In genomic region chr4:25818293-25819240, GRCh38 we compare ENCODE assay signal across 13 cellular contexts. TPM values are rescaled to one million over a fixed set of nuclear protein-coding genes. Genes with fewer than 3 reads are reported as not detected.
DNase-seq lines count a peak whose midpoint lies in the region; ATAC-seq and TF ChIP-seq lines count a peak whose summit lies in the region.
"Had no signal": no experiment of that assay in that cellular context is flagged by ENCODE, and none has a peak within 500 bp of the region (broad histone marks: within the 10 kb centered on the region; RNA-seq: fewer than 3 reads in every experiment).

No MANE protein-coding gene starts in this region.

- H2AFZ ChIP-seq in PC-3 (ENCODE audit: low read length): no peak overlapping the region

- intact Hi-C loops in PC-3 (cut with micrococcal nuclease): no loop called here

- peaks cover 47% of the 10 kb centered on the region for H3K4me1 ChIP-seq in PC-3 (ENCODE audit: insufficient read depth, low read length)
- H3K4me1 ChIP-seq: right lobe of liver had no signal

- peaks cover 56% of the 10 kb centered on the region for H3K36me3 Mint-ChIP-seq in endothelial cell (ENCODE audit: low read depth, unreplicated experiment)
- peaks cover 45% of the 10 kb centered on the region for H3K36me3 Mint-ChIP-seq in activated CD8-positive, alpha-beta memory T cell treated with anti-CD3 and anti-CD28 coated beads, Interleukin-2, amount 10 ng/mL, durations not matched to agents 7 days and 5 days

- H3K4me3 Mint-ChIP-seq in stimulated activated naive CD8-positive, alpha-beta T cell treated with anti-CD3 and anti-CD28 coated beads, Interleukin-15, amount 100 ng/mL, for 72 hours: no peak overlapping the region
- peak overlapping the region; percentile 19 for H3K4me3 Mint-ChIP-seq in endothelial cell (ENCODE audit: unreplicated experiment)
- H3K4me3 Mint-ChIP-seq in activated CD8-positive, alpha-beta memory T cell treated with anti-CD3 and anti-CD28 coated beads, Interleukin-2, amount 10 ng/mL, durations not matched to agents 7 days and 5 days: no peak overlapping the region
- H3K4me3 Mint-ChIP-seq: activated CD8-positive, alpha-beta T cell treated with anti-CD3 and anti-CD28 coated beads for 36 hours; stimulated activated memory B cell treated with anti-CD40 and anti-IgM and Interleukin-4, amounts not matched to agents 10 μg/mL and 1 μg/mL and 100 μg/mL, for 72 hours had no signal

- POLR2A ChIA-PET in PC-3 (lab: Charles Lee; ENCODE audit: unreplicated experiment): no interaction called here
- POLR2A ChIA-PET in HEK293T (lab: Yijun Ruan, JAX): no interaction called here

- H3K4me2 ChIP-seq in PC-3 (ENCODE audit: low read length): peak overlapping the region; percentile 47

- no peak overlapping the region for H3K4me3 ChIP-seq in PC-3 (ENCODE audit: low read length)
- H3K4me3 ChIP-seq: right lobe of liver had no signal

- no peaks in the 10 kb centered on the region for H3K27me3 Mint-ChIP-seq in stimulated activated naive CD8-positive, alpha-beta T cell treated with anti-CD3 and anti-CD28 coated beads, Interleukin-15, amount 100 ng/mL, for 72 hours
- peaks cover 6% of the 10 kb centered on the region for H3K27me3 Mint-ChIP-seq in endothelial cell (ENCODE audit: unreplicated experiment)
- H3K27me3 Mint-ChIP-seq in activated CD8-positive, alpha-beta memory T cell treated with anti-CD3 and anti-CD28 coated beads, Interleukin-2, amount 10 ng/mL, durations not matched to agents 7 days and 5 days: no peaks in the 10 kb centered on the region
- H3K27me3 Mint-ChIP-seq: activated CD8-positive, alpha-beta T cell treated with anti-CD3 and anti-CD28 coated beads for 36 hours; stimulated activated memory B cell treated with anti-CD40 and anti-IgM and Interleukin-4, amounts not matched to agents 10 μg/mL and 1 μg/mL and 100 μg/mL, for 72 hours had no signal

- H3K9ac ChIP-seq in PC-3 (ENCODE audit: low read length): no peak overlapping the region

- no peaks in the 10 kb centered on the region for H3K79me2 ChIP-seq in PC-3 (ENCODE audit: low read length)

- no peaks in the 10 kb centered on the region for H3K9me3 Mint-ChIP-seq in stimulated activated naive CD8-positive, alpha-beta T cell treated with anti-CD3 and anti-CD28 coated beads, Interleukin-15, amount 100 ng/mL, for 72 hours
- no peaks in the 10 kb centered on the region for H3K9me3 Mint-ChIP-seq in endothelial cell (ENCODE audit: unreplicated experiment)
- no peaks in the 10 kb centered on the region for H3K9me3 Mint-ChIP-seq in activated CD8-positive, alpha-beta memory T cell treated with anti-CD3 and anti-CD28 coated beads, Interleukin-2, amount 10 ng/mL, durations not matched to agents 7 days and 5 days (ENCODE audit: low read depth)
- H3K9me3 Mint-ChIP-seq: activated CD8-positive, alpha-beta T cell treated with anti-CD3 and anti-CD28 coated beads for 36 hours; stimulated activated memory B cell treated with anti-CD40 and anti-IgM and Interleukin-4, amounts not matched to agents 10 μg/mL and 1 μg/mL and 100 μg/mL, for 72 hours had no signal

- TF ChIP-seq CTCF in PC-3 (conservative IDR thresholded peaks at IDR 0.05; ENCODE audit: low read depth, low read length) (no peak), endothelial cell (IDR thresholded peaks at IDR 0.05; ENCODE audit: unreplicated experiment) (no peak)

- no peaks in the 10 kb centered on the region for H3K9me3 ChIP-seq in PC-3 (ENCODE audit: low read length)
- H3K9me3 ChIP-seq: neutrophil, right lobe of liver had no signal

- CTCF ChIA-PET in PC-3 (lab: Charles Lee): no interaction called here
- CTCF ChIA-PET in HEK293T (lab: Yijun Ruan, JAX): no interaction called here
- CTCF ChIA-PET in activated CD8-positive, alpha-beta memory T cell treated with anti-CD3 and anti-CD28 coated beads, Interleukin-2, amount 10 ng/mL, durations not matched to agents 7 days and 5 days (lab: Charles Lee): no interaction called here

- peaks cover 12% of the 10 kb centered on the region for H3F3A ChIP-seq in PC-3 (ENCODE audit: low read length, unreplicated experiment)

- H3K9me2 ChIP-seq in PC-3 (replicated peaks; ENCODE audit: low read length): no peaks in the 10 kb centered on the region

- no TSS peak for BruUV-seq in PC-3 (replicated peaks; lab: Mats Ljungman, UMichigan)

- H3K27me3 ChIP-seq in PC-3 (ENCODE audit: low read length): no peaks in the 10 kb centered on the region
- H3K27me3 ChIP-seq: neutrophil, right lobe of liver had no signal

- peak overlapping the region; percentile 60 for H3K27ac ChIP-seq in PC-3 (ENCODE audit: low read length)
- H3K27ac ChIP-seq: neutrophil, right lobe of liver had no signal

- ATAC-seq in stimulated activated naive CD8-positive, alpha-beta T cell treated with anti-CD3 and anti-CD28 coated beads, Interleukin-15, Interleukin-2, amounts not matched to agents 100 U/mL and 50 U/mL, for 24 hours: peak; percentile 46
- no peak for ATAC-seq in stimulated activated naive CD8-positive, alpha-beta T cell treated with anti-CD3 and anti-CD28 coated beads, Interleukin-15, amount 100 ng/mL, for 72 hours
- ATAC-seq in PC-3: peak; percentile 55
- ATAC-seq in activated CD8-positive, alpha-beta memory T cell treated with anti-CD3 and anti-CD28 coated beads, Interleukin-2, amount 10 ng/mL, durations not matched to agents 7 days and 5 days: no peak
- ATAC-seq: activated CD8-positive, alpha-beta T cell treated with anti-CD3 and anti-CD28 coated beads for 36 hours; right lobe of liver; stimulated activated memory B cell treated with anti-CD40 and anti-IgM and Interleukin-4, amounts not matched to agents 10 μg/mL and 1 μg/mL and 100 μg/mL, for 72 hours had no signal

- no peaks in the 10 kb centered on the region for H3K4me1 Mint-ChIP-seq in stimulated activated naive CD8-positive, alpha-beta T cell treated with anti-CD3 and anti-CD28 coated beads, Interleukin-15, amount 100 ng/mL, for 72 hours
- H3K4me1 Mint-ChIP-seq in endothelial cell (ENCODE audit: unreplicated experiment): no peaks in the 10 kb centered on the region
- H3K4me1 Mint-ChIP-seq in activated CD8-positive, alpha-beta memory T cell treated with anti-CD3 and anti-CD28 coated beads, Interleukin-2, amount 10 ng/mL, durations not matched to agents 7 days and 5 days: no peaks in the 10 kb centered on the region

- H3K36me3 ChIP-seq in PC-3 (ENCODE audit: low read depth, low read length): no peaks in the 10 kb centered on the region
- H3K36me3 ChIP-seq: right lobe of liver had no signal

- H3K27ac Mint-ChIP-seq in stimulated activated naive CD8-positive, alpha-beta T cell treated with anti-CD3 and anti-CD28 coated beads, Interleukin-15, amount 100 ng/mL, for 72 hours: no peak overlapping the region
- H3K27ac Mint-ChIP-seq in endothelial cell (ENCODE audit: unreplicated experiment): no peak overlapping the region
- no peak overlapping the region for H3K27ac Mint-ChIP-seq in activated CD8-positive, alpha-beta memory T cell treated with anti-CD3 and anti-CD28 coated beads, Interleukin-2, amount 10 ng/mL, durations not matched to agents 7 days and 5 days
- H3K27ac Mint-ChIP-seq: activated CD8-positive, alpha-beta T cell treated with anti-CD3 and anti-CD28 coated beads for 36 hours; stimulated activated memory B cell treated with anti-CD40 and anti-IgM and Interleukin-4, amounts not matched to agents 10 μg/mL and 1 μg/mL and 100 μg/mL, for 72 hours had no signal

- H4K20me1 ChIP-seq in PC-3 (ENCODE audit: low read length): no peaks in the 10 kb centered on the region

- DNase-seq in stimulated activated naive CD8-positive, alpha-beta T cell treated with anti-CD3 and anti-CD28 coated beads, Interleukin-15, Interleukin-2, amounts not matched to agents 100 U/mL and 50 U/mL, for 24 hours: no peak
- no peak for DNase-seq in stimulated activated naive CD8-positive, alpha-beta T cell treated with anti-CD3 and anti-CD28 coated beads, Interleukin-15, amount 100 ng/mL, for 72 hours
- DNase-seq in PC-3 (peak; percentile 68), endothelial cell (ENCODE audit: low spot score) (no peak), NCI-H2107 treated with DMSO at 0.1 percent for 48 hours (lab: John Stamatoyannopoulos, UW; ENCODE audit: unreplicated experiment) (no peak), HEK293T (ENCODE audit: extremely low spot score) (no peak)
- no peak for DNase-seq in activated CD8-positive, alpha-beta memory T cell treated with anti-CD3 and anti-CD28 coated beads, Interleukin-2, amount 10 ng/mL, durations not matched to agents 7 days and 5 days
- no peak for DNase-seq in effector CD4-positive, alpha-beta T cell
- DNase-seq: activated CD8-positive, alpha-beta T cell treated with anti-CD3 and anti-CD28 coated beads for 36 hours; GOT3; right lobe of liver had no signal

TF ChIP-seq in HEK293T, 16 proteins besides CTCF, POLR2A, EP300 and RAD21:
- no peak for TF ChIP-seq PKNOX1 (IDR thresholded peaks at IDR 0.05)
- TF ChIP-seq TARDBP (IDR thresholded peaks at IDR 0.05): no peak
- no peak for TF ChIP-seq FOXA1 (IDR thresholded peaks at IDR 0.05)
- TF ChIP-seq HDGF (IDR thresholded peaks at IDR 0.05; ENCODE audit: borderline replicate concordance): no peak
- no peak for TF ChIP-seq FOXK2 (IDR thresholded peaks at IDR 0.05)
- TF ChIP-seq CTBP1 (IDR thresholded peaks at IDR 0.05; ENCODE audit: borderline replicate concordance): no peak
- no peak for TF ChIP-seq FOXM1 (IDR thresholded peaks at IDR 0.05; ENCODE audit: borderline replicate concordance)
- no peak for TF ChIP-seq L3MBTL2 (conservative IDR thresholded peaks at IDR 0.05)
- TF ChIP-seq ELF4 (IDR thresholded peaks at IDR 0.05): no peak
- no peak for TF ChIP-seq LEF1 (IDR thresholded peaks at IDR 0.05; ENCODE audit: borderline replicate concordance)
- TF ChIP-seq SP1 (IDR thresholded peaks at IDR 0.05): no peak
- TF ChIP-seq ZNF384 (IDR thresholded peaks at IDR 0.05): no peak
- TF ChIP-seq BHLHE40 (IDR thresholded peaks at IDR 0.05; ENCODE audit: borderline replicate concordance): no peak
- TF ChIP-seq NFRKB (IDR thresholded peaks at IDR 0.05): no peak
- TF ChIP-seq ARNT (IDR thresholded peaks at IDR 0.05): no peak
TF ChIP-seq in HEK293T: peak in this region for 0.

RNA-seq across cellular contexts. Expression of gene SEL1L3, which starts 44.2 kb away (rescaled TPM):
- total RNA-seq in PC-3 (2014; rRNA removed) (31.9 and 36.1 TPM in 2 replicates), endothelial cell (ENCODE audit: unreplicated experiment) (91.8 TPM)
- total RNA-seq in activated CD8-positive, alpha-beta memory T cell treated with anti-CD3 and anti-CD28 coated beads, Interleukin-2, amount 10 ng/mL, durations not matched to agents 7 days and 5 days: 10 to 100 TPM; 66.3 to 82.8 TPM

Comparison
In these comparisons a context has a peak if more than half of its experiments do, and no peak if none do; other contexts are left out.
1. ATAC-seq: peak in stimulated activated naive CD8-positive, alpha-beta T cell treated with anti-CD3 and anti-CD28 coated beads, Interleukin-15, Interleukin-2, amounts not matched to agents 100 U/mL and 50 U/mL, for 24 hours (single experiment) and PC-3 (single experiment); none in stimulated activated naive CD8-positive, alpha-beta T cell treated with anti-CD3 and anti-CD28 coated beads, Interleukin-15, amount 100 ng/mL, for 72 hours (single experiment) and activated CD8-positive, alpha-beta memory T cell treated with anti-CD3 and anti-CD28 coated beads, Interleukin-2, amount 10 ng/mL, durations not matched to agents 7 days and 5 days (single experiment).